21 cellular contexts compared by ENCODE assay signal in the genomic region with DNA sequence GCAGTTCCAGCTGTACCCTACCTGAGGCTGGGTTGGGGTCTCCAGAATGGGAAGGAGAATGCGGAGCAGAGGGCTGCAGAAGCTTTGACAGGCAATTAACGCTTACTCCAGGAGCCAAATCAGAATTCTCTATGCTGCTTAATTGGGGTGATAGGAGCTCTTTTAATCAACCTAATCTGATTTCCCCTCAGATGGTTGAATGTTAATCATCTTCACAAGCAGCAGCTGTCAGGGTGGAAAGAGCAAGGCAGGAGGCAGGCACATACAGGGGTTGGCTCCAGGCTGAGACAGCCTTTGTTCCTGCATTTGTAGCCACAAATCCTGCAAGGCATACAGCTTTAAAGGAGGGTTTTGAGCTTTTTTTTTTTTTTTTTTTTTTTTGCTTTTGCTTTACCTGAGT. TPM values are rescaled to one million over a fixed set of nuclear protein-coding genes. Genes with fewer than 3 reads are reported as not detected.
A peak's percentile ranks its signal among the peaks of the same experiment; 100 is the strongest.
DNase-seq lines count a peak whose midpoint lies in the region; ATAC-seq and TF ChIP-seq lines count a peak whose summit lies in the region.
"Had no signal": no experiment of that assay in that cellular context is flagged by ENCODE, and none has a peak within 500 bp of the region (broad histone marks: within the 10 kb centered on the region; RNA-seq: fewer than 3 reads in every experiment).

No MANE protein-coding gene starts in this region.

- DNase-seq in NCI-H1694 (lab: John Stamatoyannopoulos, UW) (peak; percentile 22), NCI-H524 treated with DMSO at 0.1 percent for 48 hours (lab: John Stamatoyannopoulos, UW) (peak; percentile 81), endodermal cell (no peak), neural progenitor cell (ENCODE audit: low spot score) (peak; percentile 51), COLO829 (ENCODE audit: low spot score) (no peak), GM10266 (ENCODE audit: extremely low spot score) (no peak)
- DNase-seq: ACHN, AML-193, GF-D8, GOT3, KG1, NCI-H1417 treated with DMSO at 0.1 percent for 48 hours, NCI-H2029 had no signal

- H3K36me3 Mint-ChIP-seq in endodermal cell (ENCODE audit: low read depth) (no peaks in the 10 kb centered on the region), neural progenitor cell (no peaks in the 10 kb centered on the region)

- H3K4me3 Mint-ChIP-seq in endodermal cell, result no peak overlapping the region
- H3K4me3 Mint-ChIP-seq in neural progenitor cell, result peak overlapping the region; percentile 31

- no peak overlapping the region for H2AFZ ChIP-seq in neural progenitor cell (replicated peaks)

- peaks cover 5% of the 10 kb centered on the region for H3F3A ChIP-seq in neural progenitor cell (ENCODE audit: low read depth)

- no peaks in the 10 kb centered on the region for H3K79me2 ChIP-seq in neural progenitor cell (ENCODE audit: low read depth)

- peak overlapping the region; percentile 6 for H3K4me2 ChIP-seq in neural progenitor cell

- H3K27me3 ChIP-seq in endodermal cell (ENCODE audit: control insufficient read depth, insufficient read depth, low read length, poor library complexity, severe bottlenecking), result no peaks in the 10 kb centered on the region
- no peaks in the 10 kb centered on the region for H3K27me3 ChIP-seq in neural progenitor cell
- H3K27me3 ChIP-seq: SJSA1 had no signal

- peaks cover 33% of the 10 kb centered on the region for H3K4me1 Mint-ChIP-seq in endodermal cell
- H3K4me1 Mint-ChIP-seq in neural progenitor cell, result peaks cover 51% of the 10 kb centered on the region

- H3K4me1 ChIP-seq in endodermal cell (ENCODE audit: control insufficient read depth, insufficient read depth, low read length) (peaks cover 18% of the 10 kb centered on the region), neural progenitor cell (peaks cover 34% of the 10 kb centered on the region)
- H3K4me1 ChIP-seq: SJSA1 had no signal

- TF ChIP-seq CTCF in endodermal cell (conservative IDR thresholded peaks at IDR 0.05) (no peak), neural progenitor cell (IDR thresholded peaks at IDR 0.05) (no peak), GM10266 (IDR thresholded peaks at IDR 0.05; ENCODE audit: control insufficient read depth, insufficient read depth, low read depth, missing control alignments) (no peak)

- ATAC-seq in GM18498 (IDR thresholded peaks at IDR 0.05; ENCODE audit: unreplicated experiment), result no peak
- no peak for ATAC-seq in GM19035 (IDR thresholded peaks at IDR 0.05; ENCODE audit: unreplicated experiment)
- ATAC-seq: GM12878, HepG2, Panc1 had no signal

- no peak overlapping the region for H3K4me3 ChIP-seq in endodermal cell (ENCODE audit: low read length)
- no peak overlapping the region for H3K4me3 ChIP-seq in neural progenitor cell
- H3K4me3 ChIP-seq: GM12878, SJSA1 had no signal

- WGBS in endodermal cell (ENCODE audit: insufficient coverage in 1 of 2, insufficient read length in 1 of 2), 2 experiments, result 76 to 78% methylated on average over 2 of the region's 2 CpGs

- no peak overlapping the region for H3K27ac Mint-ChIP-seq in endodermal cell
- H3K27ac Mint-ChIP-seq in neural progenitor cell, result peak overlapping the region; percentile 68

- H3K9me3 Mint-ChIP-seq in endodermal cell (no peaks in the 10 kb centered on the region), neural progenitor cell (no peaks in the 10 kb centered on the region)

- no peaks in the 10 kb centered on the region for H3K36me3 ChIP-seq in endodermal cell (ENCODE audit: control insufficient read depth, insufficient read depth, low read length)
- no peaks in the 10 kb centered on the region for H3K36me3 ChIP-seq in neural progenitor cell
- H3K36me3 ChIP-seq: SJSA1 had no signal

- peaks cover 44% of the 10 kb centered on the region for H3K27me3 Mint-ChIP-seq in endodermal cell (ENCODE audit: insufficient read depth)
- H3K27me3 Mint-ChIP-seq in neural progenitor cell (ENCODE audit: insufficient read depth, low read depth), result peaks cover 10% of the 10 kb centered on the region

- H3K9me3 ChIP-seq in endodermal cell (ENCODE audit: control insufficient read depth, low read length) (no peaks in the 10 kb centered on the region), neural progenitor cell (ENCODE audit: low read depth) (no peaks in the 10 kb centered on the region)
- H3K9me3 ChIP-seq: SJSA1 had no signal

- H3K27ac ChIP-seq in endodermal cell (ENCODE audit: low read depth, low read length), result peak overlapping the region; percentile 67
- peak overlapping the region; percentile 58 for H3K27ac ChIP-seq in neural progenitor cell
- H3K27ac ChIP-seq: C4-2B, SJSA1 had no signal

- H4K20me1 ChIP-seq in neural progenitor cell (ENCODE audit: low read depth), result no peaks in the 10 kb centered on the region

- H3K9ac ChIP-seq in endodermal cell (ENCODE audit: extremely low read depth, low read length, poor library complexity, severe bottlenecking) (no peak overlapping the region), neural progenitor cell (no peak overlapping the region)

RNA-seq across cellular contexts. Expression of a gene that starts 2.6 kb away (rescaled TPM):
- total RNA-seq in endodermal cell (under 1 TPM in 1 of 2 donors, not detected in 1; 0.07 TPM), neural progenitor cell (ENCODE audit: low replicate concordance) (0.22 TPM in 1 of 2 replicates, not detected in the other)
- 0.07 TPM for polyA plus RNA-seq in endodermal cell (2013, experiment 1 of 2)
- 0.08 TPM for polyA plus RNA-seq in endodermal cell (2013, experiment 2 of 2)
- total RNA-seq: HepG2, NCI-H460, SJSA1 had no signal

RNA-seq across cellular contexts. Expression of a gene that starts 23.5 kb away (rescaled TPM):
- total RNA-seq in endodermal cell, result 10 to 100 TPM; 60.5 to 62.7 TPM
- polyA plus RNA-seq in endodermal cell (2013, experiment 1 of 2), result 34.6 TPM
- polyA plus RNA-seq in endodermal cell (2013, experiment 2 of 2), result 37.6 TPM
- 31.5 and 72.6 TPM in 2 replicates for total RNA-seq in neural progenitor cell (ENCODE audit: low replicate concordance)

Comparison
In these comparisons a context has a peak if more than half of its experiments do, and no peak if none do; other contexts are left out.
1. DNase-seq: peak in NCI-H1694 (single experiment), NCI-H524 treated with DMSO at 0.1 percent for 48 hours (single experiment) and neural progenitor cell (single experiment); none in endodermal cell (single experiment), COLO829 (single experiment) and GM10266 (single experiment).